Comparison of ENCODE assay signal across 8 cellular contexts in the genomic region with DNA sequence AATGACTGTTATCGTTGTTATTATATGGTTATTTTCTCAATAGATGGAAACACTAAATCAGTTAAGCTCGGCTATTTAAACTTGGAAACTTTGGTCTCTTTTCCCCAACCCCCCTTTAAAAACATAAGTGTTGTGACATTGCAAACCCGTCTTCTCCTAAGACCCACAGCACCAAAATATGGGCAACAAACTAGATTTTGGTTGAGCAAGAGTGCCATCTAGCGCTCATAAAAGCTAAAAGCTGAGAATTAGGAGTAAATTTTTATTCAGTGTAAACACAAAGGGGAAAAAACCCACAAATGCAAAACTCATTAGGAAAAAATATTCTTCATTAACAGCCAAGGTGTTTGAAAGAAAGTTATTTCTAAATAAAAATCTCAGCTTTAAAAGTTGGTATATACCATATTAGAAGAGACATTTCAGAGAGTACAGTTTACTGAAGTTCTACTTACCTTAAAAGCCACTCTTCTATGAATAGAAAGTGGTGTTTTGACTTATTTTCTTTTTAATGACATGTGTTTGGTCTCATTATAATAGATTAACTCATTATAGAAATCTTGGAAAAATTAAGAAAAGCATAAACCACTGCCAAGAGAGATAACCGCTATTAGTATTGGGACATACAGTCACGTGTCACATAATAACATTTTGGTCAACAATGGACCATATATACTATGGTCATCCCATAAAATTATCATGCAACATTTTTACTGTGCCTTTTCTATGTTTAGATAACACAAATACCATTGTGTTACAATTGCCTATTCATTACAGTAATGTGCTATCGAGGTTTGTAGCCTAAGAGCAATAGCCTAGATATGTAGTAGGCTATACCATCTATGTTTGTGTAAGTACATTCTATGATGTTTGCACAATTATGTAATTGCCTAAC. TPM values are rescaled to one million over a fixed set of nuclear protein-coding genes. Genes with fewer than 3 reads are reported as not detected.
DNase-seq lines count a peak whose midpoint lies in the region; ATAC-seq and TF ChIP-seq lines count a peak whose summit lies in the region.

No MANE protein-coding gene starts in this region.

- H3K27me3 ChIP-seq in GM23338 (ENCODE audit: insufficient read depth) (no peaks in the 10 kb centered on the region), esophagus squamous epithelium (no peaks in the 10 kb centered on the region)

- H3F3A ChIP-seq in GM23338 (replicated peaks; ENCODE audit: low read depth) = no peaks in the 10 kb centered on the region

- H3K4me1 ChIP-seq in GM23338 (ENCODE audit: insufficient read depth) (no peaks in the 10 kb centered on the region), esophagus squamous epithelium (peaks cover 0 to 26% (median 2%) of the 10 kb centered on the region in 3 donors)

- no peaks in the 10 kb centered on the region for H3K9me3 ChIP-seq in esophagus squamous epithelium

- no peaks in the 10 kb centered on the region for H3K79me2 ChIP-seq in GM23338 (replicated peaks; ENCODE audit: insufficient read depth)

- H3K36me3 Mint-ChIP-seq in CD14-positive monocyte (peaks cover 0 to 3% of the 10 kb centered on the region in 2 donors), GM23338 (ENCODE audit: low read depth) (no peaks in the 10 kb centered on the region), nephron (ENCODE audit: low read depth) (no peaks in the 10 kb centered on the region)
- no peaks in the 10 kb centered on the region for H3K36me3 Mint-ChIP-seq in activated CD4-positive, alpha-beta T cell treated with anti-CD3 and anti-CD28 coated beads, Interleukin-2, amount 10 ng/mL, durations not matched to agents 7 days and 5 days (ENCODE audit: low read depth)

- no peaks in the 10 kb centered on the region for H3K9me2 ChIP-seq in GM23338 (ENCODE audit: insufficient read depth)

- no peak overlapping the region for H3K27ac ChIP-seq in GM23338 (ENCODE audit: low read depth)
- H3K27ac ChIP-seq in esophagus squamous epithelium = no peak overlapping the region

- WGBS in esophagus squamous epithelium, 2 donors = 46 to 47% methylated on average over 7 of the region's 7 CpGs

- no peak overlapping the region for H2AFZ ChIP-seq in GM23338

- intact Hi-C loops in CD14-positive monocyte (cut with micrococcal nuclease) (loop anchor here (2.0 to 10.0 kb wide), 2 partner anchors 59 to 531 kb away; no protein-coding TSS in a partner anchor), esophagus squamous epithelium (cut with DNase I) (loop anchor here (10.0 kb wide), 2 partner anchors 159 to 529 kb away; no protein-coding TSS in a partner anchor)

- DNase-seq in CD14-positive monocyte (ENCODE audit: low spot score) (no peak), GM23338 (ENCODE audit: low spot score) (peak; percentile 86), NCI-H446 (lab: John Stamatoyannopoulos, UW) (peak; percentile 74 to 79), esophagus squamous epithelium (lab: John Stamatoyannopoulos, UW) (no peak), GOT3 (lab: John Stamatoyannopoulos, UW) (no peak)
- peak; percentile 74 for DNase-seq in activated CD4-positive, alpha-beta T cell treated with anti-CD3 and anti-CD28 coated beads, Interleukin-2, amount 10 ng/mL, durations not matched to agents 7 days and 5 days

- POLR2A ChIA-PET in activated CD4-positive, alpha-beta T cell treated with anti-CD3 and anti-CD28 coated beads, Interleukin-2, amount 10 ng/mL, durations not matched to agents 7 days and 5 days (lab: Charles Lee) = no interaction called here

- no peak overlapping the region for H3K4me2 ChIP-seq in GM23338

- H3K4me3 ChIP-seq in GM23338 (no peak overlapping the region), esophagus squamous epithelium (no peak overlapping the region)

- H3K4me1 Mint-ChIP-seq in CD14-positive monocyte (peaks cover 21% of the 10 kb centered on the region), GM23338 (peaks cover 5% of the 10 kb centered on the region; the same call in 2 of the 3 replicates), nephron (peaks cover 23% of the 10 kb centered on the region)
- peaks cover 21% of the 10 kb centered on the region for H3K4me1 Mint-ChIP-seq in activated CD4-positive, alpha-beta T cell treated with anti-CD3 and anti-CD28 coated beads, Interleukin-2, amount 10 ng/mL, durations not matched to agents 7 days and 5 days

- CTCF ChIA-PET in activated CD4-positive, alpha-beta T cell treated with anti-CD3 and anti-CD28 coated beads, Interleukin-2, amount 10 ng/mL, durations not matched to agents 7 days and 5 days (lab: Charles Lee) = interaction anchor here (0.6 to 2.4 kb wide), 13 partner anchors 15 to 531 kb away, joined by 3 to 7 read pairs (median 3); a partner anchor contains a TSS

- H4K20me1 ChIP-seq in GM23338 (replicated peaks; ENCODE audit: insufficient read depth) = no peaks in the 10 kb centered on the region

- peak; percentile 72 for TF ChIP-seq CTCF in CD14-positive monocyte (IDR thresholded peaks at IDR 0.05)
- peak; percentile 77 to 80 for TF ChIP-seq CTCF in GM23338 (conservative IDR thresholded peaks at IDR 0.05; ENCODE audit: low read depth in 2 of 2)
- TF ChIP-seq CTCF in esophagus squamous epithelium (IDR thresholded peaks at IDR 0.05) = peak; percentile 40 to 72 (median 58)
- peak; percentile 54 to 74 (median 61) for TF ChIP-seq CTCF in nephron (IDR thresholded peaks at IDR 0.05; ENCODE audit: unreplicated experiment in 3 of 3)

- ATAC-seq in GM23338 = peak; percentile 60
- no peak for ATAC-seq in HG02610 (IDR thresholded peaks at IDR 0.05; ENCODE audit: unreplicated experiment)

- no peak overlapping the region for H3K4me3 Mint-ChIP-seq in CD14-positive monocyte
- no peak overlapping the region for H3K4me3 Mint-ChIP-seq in GM23338
- H3K4me3 Mint-ChIP-seq in activated CD4-positive, alpha-beta T cell treated with anti-CD3 and anti-CD28 coated beads, Interleukin-2, amount 10 ng/mL, durations not matched to agents 7 days and 5 days = no peak overlapping the region
- H3K4me3 Mint-ChIP-seq in nephron = no peak overlapping the region

- H3K9me3 Mint-ChIP-seq in CD14-positive monocyte (no peaks in the 10 kb centered on the region), GM23338 (no peaks in the 10 kb centered on the region), nephron (no peaks in the 10 kb centered on the region)
- H3K9me3 Mint-ChIP-seq in activated CD4-positive, alpha-beta T cell treated with anti-CD3 and anti-CD28 coated beads, Interleukin-2, amount 10 ng/mL, durations not matched to agents 7 days and 5 days = no peaks in the 10 kb centered on the region

- H3K36me3 ChIP-seq in GM23338 (ENCODE audit: insufficient read depth) (no peaks in the 10 kb centered on the region), esophagus squamous epithelium (no peaks in the 10 kb centered on the region)

- H3K27ac Mint-ChIP-seq in CD14-positive monocyte (peak overlapping the region in 1 of 7 donors; percentile 68), GM23338 (no peak overlapping the region), nephron (no peak overlapping the region)
- no peak overlapping the region for H3K27ac Mint-ChIP-seq in activated CD4-positive, alpha-beta T cell treated with anti-CD3 and anti-CD28 coated beads, Interleukin-2, amount 10 ng/mL, durations not matched to agents 7 days and 5 days

- H3K27me3 Mint-ChIP-seq in CD14-positive monocyte (ENCODE audit: low read depth in 3 of 3) (no peaks in the 10 kb centered on the region), GM23338 (ENCODE audit: insufficient read depth, low read depth, poor library complexity) (no peaks in the 10 kb centered on the region), nephron (ENCODE audit: low read depth) (no peaks in the 10 kb centered on the region)
- H3K27me3 Mint-ChIP-seq in activated CD4-positive, alpha-beta T cell treated with anti-CD3 and anti-CD28 coated beads, Interleukin-2, amount 10 ng/mL, durations not matched to agents 7 days and 5 days = peaks cover 5% of the 10 kb centered on the region

- TF ChIP-seq POLR2A in esophagus squamous epithelium (IDR thresholded peaks at IDR 0.05) = no peak

TF ChIP-seq in GM23338, 12 proteins besides CTCF, POLR2A, EP300 and RAD21 (continues in another document):
- TF ChIP-seq STAT1 (IDR thresholded peaks at IDR 0.05; ENCODE audit: unreplicated experiment) (no peak), POLR2AphosphoS5 (IDR thresholded peaks at IDR 0.05; ENCODE audit: low read depth) (no peak)
- TF ChIP-seq, protein P1, sequence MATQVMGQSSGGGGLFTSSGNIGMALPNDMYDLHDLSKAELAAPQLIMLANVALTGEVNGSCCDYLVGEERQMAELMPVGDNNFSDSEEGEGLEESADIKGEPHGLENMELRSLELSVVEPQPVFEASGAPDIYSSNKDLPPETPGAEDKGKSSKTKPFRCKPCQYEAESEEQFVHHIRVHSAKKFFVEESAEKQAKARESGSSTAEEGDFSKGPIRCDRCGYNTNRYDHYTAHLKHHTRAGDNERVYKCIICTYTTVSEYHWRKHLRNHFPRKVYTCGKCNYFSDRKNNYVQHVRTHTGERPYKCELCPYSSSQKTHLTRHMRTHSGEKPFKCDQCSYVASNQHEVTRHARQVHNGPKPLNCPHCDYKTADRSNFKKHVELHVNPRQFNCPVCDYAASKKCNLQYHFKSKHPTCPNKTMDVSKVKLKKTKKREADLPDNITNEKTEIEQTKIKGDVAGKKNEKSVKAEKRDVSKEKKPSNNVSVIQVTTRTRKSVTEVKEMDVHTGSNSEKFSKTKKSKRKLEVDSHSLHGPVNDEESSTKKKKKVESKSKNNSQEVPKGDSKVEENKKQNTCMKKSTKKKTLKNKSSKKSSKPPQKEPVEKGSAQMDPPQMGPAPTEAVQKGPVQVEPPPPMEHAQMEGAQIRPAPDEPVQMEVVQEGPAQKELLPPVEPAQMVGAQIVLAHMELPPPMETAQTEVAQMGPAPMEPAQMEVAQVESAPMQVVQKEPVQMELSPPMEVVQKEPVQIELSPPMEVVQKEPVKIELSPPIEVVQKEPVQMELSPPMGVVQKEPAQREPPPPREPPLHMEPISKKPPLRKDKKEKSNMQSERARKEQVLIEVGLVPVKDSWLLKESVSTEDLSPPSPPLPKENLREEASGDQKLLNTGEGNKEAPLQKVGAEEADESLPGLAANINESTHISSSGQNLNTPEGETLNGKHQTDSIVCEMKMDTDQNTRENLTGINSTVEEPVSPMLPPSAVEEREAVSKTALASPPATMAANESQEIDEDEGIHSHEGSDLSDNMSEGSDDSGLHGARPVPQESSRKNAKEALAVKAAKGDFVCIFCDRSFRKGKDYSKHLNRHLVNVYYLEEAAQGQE (IDR thresholded peaks at IDR 0.05; ENCODE audit: unreplicated experiment) = no peak

RNA-seq across cellular contexts. Expression of a gene that starts 21.1 kb away (rescaled TPM):
- polyA plus RNA-seq in CD14-positive monocyte (1 to 10 TPM; 1.8 to 3.1 TPM), GM23338 (2016; fragmentation: Nextera tagmentation; extraction: Ambion mirVana) (19.8 and 26.2 TPM in 2 replicates)
- 36.2 and 36.4 TPM in 2 replicates for total RNA-seq in GM23338 (2014; rRNA removed; shearing (Covaris generic))
- total RNA-seq in activated CD4-positive, alpha-beta T cell treated with anti-CD3 and anti-CD28 coated beads, Interleukin-2, amount 10 ng/mL, durations not matched to agents 7 days and 5 days = 10 to 100 TPM; 19.9 to 21.6 TPM
- total RNA-seq in esophagus squamous epithelium = 10 to 100 TPM; 10.4 to 55.9 (median 21.7) TPM

RNA-seq across cellular contexts. Expression of a gene that starts 21.7 kb away (rescaled TPM):
- 1 to 10 TPM; 3.9 to 5.2 TPM for polyA plus RNA-seq in CD14-positive monocyte
- 11.3 and 17.1 TPM in 2 replicates for total RNA-seq in GM23338 (2014; rRNA removed; shearing (Covaris generic))
- polyA plus RNA-seq in GM23338 (2016; fragmentation: Nextera tagmentation; extraction: Ambion mirVana) = 18.7 and 20.2 TPM in 2 replicates
- 10 to 100 TPM; 17.1 to 22.5 TPM for total RNA-seq in activated CD4-positive, alpha-beta T cell treated with anti-CD3 and anti-CD28 coated beads, Interleukin-2, amount 10 ng/mL, durations not matched to agents 7 days and 5 days
- 1 to 10 TPM; 4.9 to 9.7 (median 7.4) TPM for total RNA-seq in esophagus squamous epithelium

Comparison
In these comparisons a context has a peak if more than half of its experiments do, and no peak if none do; other contexts are left out.
1. DNase-seq: peak in GM23338 (single experiment), NCI-H446 (2 of 2) and activated CD4-positive, alpha-beta T cell treated with anti-CD3 and anti-CD28 coated beads, Interleukin-2, amount 10 ng/mL, durations not matched to agents 7 days and 5 days (single experiment); none in CD14-positive monocyte (single experiment), esophagus squamous epithelium (single experiment) and GOT3 (single experiment).
2. Peak in every context shown above with its lines, with median percentiles within 50 percentile points of each other: CTCF ChIP-seq.